ENCODE assay signal across 1 cellular context in genomic region chr2:74507926-74508520, GRCh38.
TF ChIP-seq lines count a peak whose summit lies in the region.

No MANE protein-coding gene starts in this region.

TF ChIP-seq in liver, 16 proteins besides CTCF, POLR2A, EP300 and RAD21 (continued from another document):
- TF ChIP-seq REST (IDR thresholded peaks at IDR 0.05) (no peak), FOXA2 (IDR thresholded peaks at IDR 0.05) (no peak), FOXA1 (IDR thresholded peaks at IDR 0.05) (no peak), HNF4A (conservative IDR thresholded peaks at IDR 0.05) (no peak), SP1 (IDR thresholded peaks at IDR 0.05) (no peak), EGR1 (IDR thresholded peaks at IDR 0.05; ENCODE audit: low read depth in 2 of 2) (no peak), ATF3 (IDR thresholded peaks at IDR 0.05) (no peak), MAX (IDR thresholded peaks at IDR 0.05) (no peak), NR2F2 (IDR thresholded peaks at IDR 0.05) (no peak), YY1 (IDR thresholded peaks at IDR 0.05) (no peak), TAF1 (conservative IDR thresholded peaks at IDR 0.05) (no peak)
